Comparison of ENCODE assay signal across 24 cellular contexts in genomic region chr2:235592430-235592829, GRCh38.
"Had no signal": no experiment of that assay in that cellular context is flagged by ENCODE, and none has a peak within 500 bp of the region (broad histone marks: within the 10 kb centered on the region; RNA-seq: fewer than 3 reads in every experiment).

No MANE protein-coding gene starts in this region.

- ATAC-seq: activated T-cell treated with anti-CD3 and anti-CD28 coated beads, Interleukin-2, amount 50 U/mL, for 72 hours; effector memory CD8-positive, alpha-beta T cell; left lobe of liver; lower lobe of right lung; mucosa of descending colon; T-helper 17 cell; upper lobe of right lung had no signal

- FAIRE-seq: colon, endothelial cell of umbilical vein, frontal cortex had no signal

- H3K27ac ChIP-seq: hepatocyte, lower lobe of right lung, sigmoid colon, upper lobe of right lung had no signal

- H2AFZ ChIP-seq: hepatocyte had no signal

- DNase-seq: activated CD4-positive, alpha-beta memory T cell treated with anti-CD3 and anti-CD28 coated beads for 36 hours; activated CD4-positive, alpha-beta T cell treated with anti-CD3 and anti-CD28 coated beads for 48 hours; activated effector memory CD4-positive, alpha-beta T cell treated with Interleukin-2 at 50 U/mL for 16 hours; activated naive CD4-positive, alpha-beta T cell treated with anti-CD3 and anti-CD28 coated beads, Interleukin-2, amount 10 ng/mL, durations not matched to agents 7 days and 5 days; activated T-cell treated with anti-CD3 and anti-CD28 coated beads, Interleukin-2, amount 50 U/mL, for 72 hours; amygdala; central memory CD4-positive, alpha-beta T cell; effector memory CD8-positive, alpha-beta T cell; glutamatergic neuron; immature natural killer cell; lower lobe of right lung; mesendoderm; mucosa of descending colon; retina; sigmoid colon; stimulated activated CD4-positive, alpha-beta T cell treated with anti-CD3 and anti-CD28 coated beads, Interleukin-4, amount 100 ng/mL, for 24 hours; stimulated activated naive CD4-positive, alpha-beta T cell treated with Interleukin-2 at 50 U/mL for 16 hours; T-helper 17 cell; upper lobe of right lung had no signal

- H3K9me3 ChIP-seq: lower lobe of right lung, mucosa of descending colon, sigmoid colon, upper lobe of right lung had no signal

- H3K4me3 ChIP-seq: hepatocyte, lower lobe of right lung, mucosa of descending colon, sigmoid colon, upper lobe of right lung had no signal

- H3K4me2 ChIP-seq: hepatocyte had no signal

- H3K27me3 ChIP-seq: hepatocyte, sigmoid colon, upper lobe of right lung had no signal

- H3K36me3 ChIP-seq: lower lobe of right lung, sigmoid colon, upper lobe of right lung had no signal
